In genomic region chr21:14979264-14979663, GRCh38 we compare ENCODE assay signal across 30 cellular contexts.
"Had no signal": no experiment of that assay in that cellular context is flagged by ENCODE, and none has a peak within 500 bp of the region (broad histone marks: within the 10 kb centered on the region; RNA-seq: fewer than 3 reads in every experiment).

No MANE protein-coding gene starts in this region.

- H3K36me3 ChIP-seq: colonic mucosa, ovary, suprapubic skin, uterus had no signal

- H3K27me3 ChIP-seq: colonic mucosa, heart right ventricle, ovary, suprapubic skin, transverse colon, upper lobe of right lung, uterus had no signal

- H3K4me3 ChIP-seq: colonic mucosa, heart right ventricle, lung, ovary, smooth muscle cell, suprapubic skin, transverse colon, upper lobe of right lung, uterus had no signal

- H3K27ac ChIP-seq: colonic mucosa, epithelial cell of prostate, heart right ventricle, ovary, suprapubic skin, transverse colon, upper lobe of right lung, uterus had no signal

- ATAC-seq: esophagus mucosa; heart right ventricle; left colon; left ventricle myocardium superior; natural killer cell; sciatic nerve; stimulated activated naive CD8-positive, alpha-beta T cell treated with anti-CD3 and anti-CD28 coated beads, Interleukin-15, amount 100 ng/mL, for 72 hours; upper lobe of right lung had no signal

- H3K9me3 ChIP-seq: colonic mucosa, ovary, suprapubic skin, transverse colon, upper lobe of right lung, uterus had no signal

- DNase-seq: colonic mucosa; effector CD8-positive, alpha-beta T cell; endodermal cell; foreskin fibroblast; glutamatergic neuron; heart right ventricle; hypothalamus; immature natural killer cell; islet precursor cell; kidney glomerular epithelial cell; left colon; left ventricle myocardium superior; natural killer cell; occipital lobe; ovary; stimulated activated CD4-positive, alpha-beta T cell treated with anti-CD3 and anti-CD28 coated beads, Interleukin-12 subunit alpha, Interleukin-12 subunit beta, amount 100 ng/mL, for 4 hours; stimulated activated CD4-positive, alpha-beta T cell treated with anti-CD3 and anti-CD28 coated beads, Interleukin-1b, Interleukin-23, amount 100 ng/mL, for 48 hours; stimulated activated CD4-positive, alpha-beta T cell treated with anti-CD3 and anti-CD28 coated beads, Interleukin-4, amount 100 ng/mL, for 1 hour; stimulated activated CD8-positive, alpha-beta memory T cell treated with anti-CD3 and anti-CD28 coated beads, Interleukin-4, amount 100 ng/mL, for 48 hours; stimulated activated naive CD4-positive, alpha-beta T cell; stimulated activated naive CD8-positive, alpha-beta T cell treated with anti-CD3 and anti-CD28 coated beads, Interleukin-15, amount 100 ng/mL, for 72 hours; transverse colon; upper lobe of right lung; uterus had no signal

- H3K4me2 ChIP-seq: smooth muscle cell had no signal

- H3K4me1 ChIP-seq: colonic mucosa, suprapubic skin, upper lobe of right lung, uterus had no signal
